ENCODE assay signal across 9 cellular contexts in the genomic region with DNA sequence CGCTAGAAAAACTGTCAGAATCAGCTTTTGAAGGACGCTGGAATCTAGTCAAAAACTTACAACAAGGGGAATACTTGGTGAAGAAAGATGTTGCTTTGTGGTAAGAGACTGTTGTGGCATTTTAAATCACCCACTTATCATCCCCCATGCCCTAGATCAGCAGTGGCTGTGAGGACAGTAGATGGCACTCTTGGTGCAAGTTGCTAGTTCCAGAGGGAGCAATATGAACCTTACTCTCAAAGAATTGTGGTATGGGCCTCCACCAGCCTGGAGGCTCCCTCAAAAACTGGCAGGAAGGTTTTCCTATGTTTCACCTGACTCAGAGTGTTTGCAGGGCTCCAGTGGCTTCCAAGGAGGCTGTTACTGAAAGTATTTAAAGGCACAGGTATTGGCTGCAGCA. TPM values are rescaled to one million over a fixed set of nuclear protein-coding genes. Genes with fewer than 3 reads are reported as not detected.
DNase-seq lines count a peak whose midpoint lies in the region; ATAC-seq and TF ChIP-seq lines count a peak whose summit lies in the region.
"Had no signal": no experiment of that assay in that cellular context is flagged by ENCODE, and none has a peak within 500 bp of the region (broad histone marks: within the 10 kb centered on the region; RNA-seq: fewer than 3 reads in every experiment).

No MANE protein-coding gene starts in this region.

- no peaks in the 10 kb centered on the region for H3K79me2 ChIP-seq in OCI-LY3 (ENCODE audit: low read length)

- ATAC-seq in right lobe of liver (peak; percentile 88 to 93 (median 88)), GM19395 (IDR thresholded peaks at IDR 0.05; ENCODE audit: unreplicated experiment) (no peak), GM19324 (IDR thresholded peaks at IDR 0.05; ENCODE audit: low FRiP score, unreplicated experiment) (no peak), HG02798 (IDR thresholded peaks at IDR 0.05; ENCODE audit: poor library complexity, unreplicated experiment) (no peak)
- ATAC-seq: naive thymus-derived CD4-positive, alpha-beta T cell had no signal

- H2AFZ ChIP-seq in OCI-LY3 (ENCODE audit: low read depth, low read length), result no peak overlapping the region

- WGBS in right lobe of liver (ENCODE audit: insufficient coverage, low coverage, low lambda C conversion rate, missing lambda C conversion rate), result 30% methylated on average over 2 of the region's 2 CpGs

- H3K4me3 ChIP-seq in H7 (ENCODE audit: insufficient read depth, low read depth, low read length), result no peak overlapping the region
- H3K4me3 ChIP-seq in OCI-LY3 (ENCODE audit: low read length), result no peak overlapping the region
- no peak overlapping the region for H3K4me3 ChIP-seq in right lobe of liver

- H3K4me2 ChIP-seq in OCI-LY3 (ENCODE audit: low read length), result no peak overlapping the region

- peak; percentile 75 for DNase-seq in DMS 273 (lab: John Stamatoyannopoulos, UW; ENCODE audit: unreplicated experiment)
- peak; percentile 55 for DNase-seq in H7
- peak; percentile 57 for DNase-seq in dermis blood vessel endothelial cell
- peak in 2 of 3 donors; percentile 21 to 46 for DNase-seq in right lobe of liver

- H3K9ac ChIP-seq in OCI-LY3 (ENCODE audit: low read length), result no peak overlapping the region

- H3K36me3 ChIP-seq in H7 (replicated peaks; ENCODE audit: control insufficient read depth, insufficient read depth, low read length) (no peaks in the 10 kb centered on the region), OCI-LY3 (replicated peaks; ENCODE audit: low read depth, low read length) (no peaks in the 10 kb centered on the region), right lobe of liver (no peaks in the 10 kb centered on the region)

- intact Hi-C loops in right lobe of liver (cut with DNase I), result loop anchor here (10.0 kb wide), 2 partner anchors 151 to 161 kb away; no protein-coding TSS in a partner anchor

- H3K27ac ChIP-seq in OCI-LY3 (ENCODE audit: low read length) (no peak overlapping the region), right lobe of liver (no peak overlapping the region)

- no peaks in the 10 kb centered on the region for H4K20me1 ChIP-seq in OCI-LY3 (ENCODE audit: insufficient read depth, low read length)

- no peak for TF ChIP-seq POLR2A in right lobe of liver (IDR thresholded peaks at IDR 0.05)

- no peaks in the 10 kb centered on the region for H3K27me3 ChIP-seq in H7 (ENCODE audit: control insufficient read depth, insufficient read depth, low read length)
- no peaks in the 10 kb centered on the region for H3K27me3 ChIP-seq in OCI-LY3 (ENCODE audit: low read depth, low read length)
- H3K27me3 ChIP-seq in right lobe of liver, result no peaks in the 10 kb centered on the region

- H3K4me1 ChIP-seq in OCI-LY3 (ENCODE audit: low read length), result peaks cover 2% of the 10 kb centered on the region; the same call in 1 of the 2 replicates
- H3K4me1 ChIP-seq in right lobe of liver, result no peaks in the 10 kb centered on the region

- H3K9me3 ChIP-seq in OCI-LY3 (ENCODE audit: insufficient read depth, low read length), result no peaks in the 10 kb centered on the region
- H3K9me3 ChIP-seq in right lobe of liver, result no peaks in the 10 kb centered on the region

- TF ChIP-seq CTCF in OCI-LY3 (IDR thresholded peaks at IDR 0.05; ENCODE audit: low read depth, low read length) (peak; percentile 81), right lobe of liver (IDR thresholded peaks at IDR 0.05) (peak; percentile 49 to 64 (median 54))

RNA-seq across cellular contexts. Expression of gene SLC16A2, which starts 37.7 kb away (rescaled TPM):
- total RNA-seq in H7 (2014; rRNA removed; shearing (Covaris generic)), result 78.7 and 86.9 TPM in 2 replicates
- total RNA-seq in dermis blood vessel endothelial cell (0.70 and 1.0 TPM in 2 replicates), right lobe of liver (10 to 100 TPM; 16.7 to 68.8 (median 53.4) TPM)

Comparison
In these comparisons a context has a peak if more than half of its experiments do, and no peak if none do; other contexts are left out.
1. ATAC-seq: peak in right lobe of liver (4 of 4); none in GM19395 (single experiment), GM19324 (single experiment) and HG02798 (single experiment).
2. Peak in every context shown above with its lines, with median percentiles within 50 percentile points of each other: DNase-seq.